In the genomic region with DNA sequence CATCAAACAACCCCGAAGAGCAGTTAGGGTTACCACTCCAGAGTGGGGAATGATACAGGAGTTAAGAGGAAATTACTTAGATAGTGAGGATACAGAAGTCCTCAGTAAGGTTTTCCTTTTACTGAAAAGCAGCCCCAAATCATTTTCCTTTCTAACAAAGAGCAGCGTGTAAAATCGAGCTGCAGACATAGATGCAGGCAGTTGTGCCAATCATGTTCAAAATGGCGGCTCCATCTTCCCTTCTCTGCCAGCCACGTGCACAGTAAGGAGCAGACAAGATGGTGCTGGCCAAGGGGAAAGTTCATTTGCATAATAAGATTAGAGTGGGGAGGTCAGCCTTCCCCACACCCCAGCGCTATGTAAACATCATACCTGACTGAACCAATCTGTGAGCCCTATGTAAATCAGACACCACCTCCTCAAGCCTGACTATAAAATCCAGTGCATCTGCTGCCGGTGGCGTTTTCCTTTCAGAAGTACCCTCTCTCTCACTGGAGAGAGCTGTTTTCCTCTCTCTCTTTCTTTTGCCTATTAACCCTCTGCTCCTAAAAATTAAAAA, we compare ENCODE assay signal across 12 cellular contexts. TPM values are rescaled to one million over a fixed set of nuclear protein-coding genes. Genes with fewer than 3 reads are reported as not detected.
A peak's percentile ranks its signal among the peaks of the same experiment; 100 is the strongest.
DNase-seq lines count a peak whose midpoint lies in the region; ATAC-seq and TF ChIP-seq lines count a peak whose summit lies in the region.
"Had no signal": no experiment of that assay in that cellular context is flagged by ENCODE, and none has a peak within 500 bp of the region (broad histone marks: within the 10 kb centered on the region; RNA-seq: fewer than 3 reads in every experiment).

No MANE protein-coding gene starts in this region.

- no peaks in the 10 kb centered on the region for H3K9me3 ChIP-seq in NT2/D1 (ENCODE audit: insufficient read depth, low read length)
- H3K9me3 ChIP-seq: adrenal gland, SJSA1 had no signal

- ATAC-seq in HG03460 (IDR thresholded peaks at IDR 0.05; ENCODE audit: unreplicated experiment) = no peak

- DNase-seq in EH (ENCODE audit: low read depth) = peak; percentile 34
- DNase-seq in NB4 (ENCODE audit: low read depth) = peak; percentile 52
- peak; percentile 57 for DNase-seq in NT2/D1 (ENCODE audit: low read depth, low spot score)
- peak; percentile 44 for DNase-seq in kidney tubule cell (ENCODE audit: low spot score)
- no peak for DNase-seq in activated CD4-positive, CD25-positive, alpha-beta regulatory T cell (lab: John Stamatoyannopoulos, UW)
- DNase-seq in DMS114 treated with DMSO at 0.1 percent for 48 hours (lab: John Stamatoyannopoulos, UW; ENCODE audit: unreplicated experiment) = no peak
- no peak for DNase-seq in cerebellum (ENCODE audit: low spot score)
- DNase-seq: Calu3 had no signal

- TF ChIP-seq POLR2A in NB4 (IDR thresholded peaks at IDR 0.05; ENCODE audit: extremely low read depth, insufficient read length) = no peak

- H3K4me1 ChIP-seq in NT2/D1 (ENCODE audit: insufficient read depth, insufficient read length) = peaks cover 22% of the 10 kb centered on the region
- H3K4me1 ChIP-seq: adrenal gland, SJSA1 had no signal

- H3K4me3 ChIP-seq in NB4 (ENCODE audit: low read depth, low read length) (no peak overlapping the region), NT2/D1 (ENCODE audit: insufficient read length, low read depth) (no peak overlapping the region)
- H3K4me3 ChIP-seq: adrenal gland, SJSA1 had no signal

- no peaks in the 10 kb centered on the region for H3K36me3 ChIP-seq in NT2/D1 (ENCODE audit: insufficient read depth, insufficient read length, low read length)
- H3K36me3 ChIP-seq: adrenal gland, SJSA1 had no signal

- no peaks in the 10 kb centered on the region for H3K27me3 ChIP-seq in NT2/D1 (ENCODE audit: insufficient read depth, insufficient read length)
- H3K27me3 ChIP-seq: adrenal gland, SJSA1 had no signal

- H3K9ac ChIP-seq in NT2/D1 (ENCODE audit: insufficient read length, low read depth) = no peak overlapping the region

- no peak for TF ChIP-seq CTCF in NB4 (IDR thresholded peaks at IDR 0.05; ENCODE audit: low read depth, low read length)

RNA-seq across cellular contexts. Expression of gene SRL, which starts 2.5 kb away (rescaled TPM):
- 1.2 TPM for total RNA-seq in cerebellum
- total RNA-seq: Calu3, osteoblast had no signal

RNA-seq across cellular contexts. Expression of gene TFAP4, which starts 28.5 kb away (rescaled TPM):
- 7.6 TPM for total RNA-seq in cerebellum

Comparison
In these comparisons a context has a peak if more than half of its experiments do, and no peak if none do; other contexts are left out.
1. DNase-seq: peak in EH (single experiment), NB4 (single experiment), NT2/D1 (single experiment) and kidney tubule cell (single experiment); none in activated CD4-positive, CD25-positive, alpha-beta regulatory T cell (0 of 4), DMS114 treated with DMSO at 0.1 percent for 48 hours (single experiment) and cerebellum (single experiment).